8 cellular contexts compared by ENCODE assay signal in the genomic region with DNA sequence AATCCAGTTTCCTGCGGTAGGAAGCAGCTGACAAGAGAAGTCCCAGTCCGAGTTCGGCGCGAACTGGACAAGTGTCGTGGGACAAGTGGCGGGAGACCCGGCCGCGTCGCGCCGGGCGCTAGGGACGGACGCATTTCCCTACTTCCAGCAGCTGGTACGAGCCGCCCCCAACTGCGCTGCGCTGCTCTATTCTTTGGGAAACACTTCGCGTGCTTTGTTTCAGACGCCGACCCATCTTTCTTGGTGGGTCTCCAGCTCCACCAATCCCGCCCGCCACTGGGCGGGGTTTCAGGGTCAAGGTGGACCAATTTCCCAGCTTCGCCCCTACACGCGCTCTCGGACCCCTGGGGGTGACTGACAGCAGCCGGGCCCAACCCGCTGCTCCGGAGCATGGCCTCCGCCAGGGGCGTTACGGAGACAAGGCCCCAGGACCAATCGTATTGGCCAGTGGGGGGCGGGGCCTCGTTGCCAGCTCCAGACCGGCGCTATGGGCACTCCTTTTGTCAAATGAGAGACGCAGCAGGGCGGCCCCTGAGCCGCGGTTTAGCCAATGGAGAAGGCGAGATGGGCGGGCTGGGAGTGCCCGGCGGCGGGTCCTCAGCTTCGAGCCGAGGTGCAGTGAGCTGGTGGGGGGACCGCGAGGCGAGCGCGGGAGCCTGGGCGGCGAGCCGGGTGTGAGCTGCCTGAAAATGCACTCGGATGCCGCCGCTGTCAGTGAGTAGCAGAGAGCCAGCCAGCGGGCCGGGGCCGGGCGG. TPM values are rescaled to one million over a fixed set of nuclear protein-coding genes. Genes with fewer than 3 reads are reported as not detected.
DNase-seq lines count a peak whose midpoint lies in the region; TF ChIP-seq lines count a peak whose summit lies in the region.

TSS of gene DCUN1D4 (plus strand) at position 600 of the 755 bp plus-strand sequence. CDS start at position 690, 90 bp downstream.

- peaks cover 21% of the 10 kb centered on the region for H3K4me1 Mint-ChIP-seq in activated T-helper 1 cell treated with anti-CD3 and anti-CD28 coated beads, Interleukin-12 subunit alpha, Interleukin-12 subunit beta, Interleukin-2, Interleukin-4 antibody, amounts not matched to agents 30 ng/mL and 10 ng/mL and 1 ng/mL, durations not matched to agents 14 hours and 24 hours and 36 hours (ENCODE audit: low read depth)

- 0 out of 2 replicates have a peak, but pooled peaks cover under 1% of the 10 kb centered on the region for H4K20me1 ChIP-seq in GM23248 (ENCODE audit: insufficient read depth)

- H3K27me3 ChIP-seq in GM23248 (replicated peaks; ENCODE audit: insufficient read depth) (no peaks in the 10 kb centered on the region), esophagus squamous epithelium (no peaks in the 10 kb centered on the region)

- in situ Hi-C loops in GM23248 (cut with MboI), result no loop called here

- H3K9me3 ChIP-seq in GM23248 (ENCODE audit: low read depth) (no peaks in the 10 kb centered on the region), esophagus squamous epithelium (no peaks in the 10 kb centered on the region)

- peak within 1 kb of the TSS; percentile 78 for H3K9ac ChIP-seq in GM23248

- H3K36me3 Mint-ChIP-seq in activated T-helper 1 cell treated with anti-CD3 and anti-CD28 coated beads, Interleukin-12 subunit alpha, Interleukin-12 subunit beta, Interleukin-2, Interleukin-4 antibody, amounts not matched to agents 30 ng/mL and 10 ng/mL and 1 ng/mL, durations not matched to agents 14 hours and 24 hours and 36 hours (ENCODE audit: low read depth), result peaks cover 1% of the 10 kb centered on the region

- peak within 1 kb of the TSS; percentile 88 for H3K4me2 ChIP-seq in GM23248 (ENCODE audit: unreplicated experiment)

- peak within 1 kb of the TSS; percentile 95 for H3K4me3 Mint-ChIP-seq in activated T-helper 1 cell treated with anti-CD3 and anti-CD28 coated beads, Interleukin-12 subunit alpha, Interleukin-12 subunit beta, Interleukin-2, Interleukin-4 antibody, amounts not matched to agents 30 ng/mL and 10 ng/mL and 1 ng/mL, durations not matched to agents 14 hours and 24 hours and 36 hours

- no peaks in the 10 kb centered on the region for H3K9me2 ChIP-seq in GM23248 (ENCODE audit: insufficient read depth)

- no peaks in the 10 kb centered on the region for H3F3A ChIP-seq in GM23248 (ENCODE audit: insufficient read depth)

- TF ChIP-seq CTCF in esophagus squamous epithelium (IDR thresholded peaks at IDR 0.05), result peak in 5 of 6 experiments; percentile 24 to 67 (median 45)

- WGBS in GM23248 (ENCODE audit: low coverage in 1 of 2, low lambda C conversion rate in 2 of 2, missing lambda C conversion rate in 2 of 2), 2 experiments, result 1% methylated on average over 57 to 68 of the region's 68 CpGs
- 0% methylated on average over 1 to 6 of the region's 68 CpGs for WGBS in esophagus squamous epithelium, 2 donors

- H3K4me3 ChIP-seq in GM23248 (peak within 1 kb of the TSS; percentile 85), esophagus squamous epithelium (peak within 1 kb of the TSS; percentile 74 to 99 (median 94))

- H3K27ac ChIP-seq in GM23248, result peak within 1 kb of the TSS; percentile 69
- H3K27ac ChIP-seq in esophagus squamous epithelium, result peak within 1 kb of the TSS; percentile 94 to 98 (median 96)

- H2AFZ ChIP-seq in GM23248, result peak within 1 kb of the TSS; percentile 98

- DNase-seq in EH (ENCODE audit: low read depth) (peak; percentile 100), GM23248 (peak; percentile 100), Kasumi-1 (lab: John Stamatoyannopoulos, UW) (peak; percentile 100), RPMI7951 (ENCODE audit: low read depth) (peak; percentile 99), esophagus squamous epithelium (lab: John Stamatoyannopoulos, UW) (peak; percentile 98), myocyte (ENCODE audit: low read depth) (peak; percentile 100)
- peak; percentile 98 for DNase-seq in activated T-helper 1 cell treated with anti-CD3 and anti-CD28 coated beads, Interleukin-12 subunit alpha, Interleukin-12 subunit beta, Interleukin-2, Interleukin-4 antibody, amounts not matched to agents 30 ng/mL and 10 ng/mL and 1 ng/mL, durations not matched to agents 14 hours and 24 hours and 36 hours (ENCODE audit: low spot score)
- DNase-seq in stimulated activated CD8-positive, alpha-beta memory T cell treated with anti-CD3 and anti-CD28 coated beads, Interleukin-7, amount 100 ng/mL, for 48 hours (ENCODE audit: extremely low read depth in 1 of 2, low read depth in 1 of 2), result peak; percentile 99

- no peaks in the 10 kb centered on the region for H3K36me3 ChIP-seq in GM23248 (ENCODE audit: low read depth)
- no peaks in the 10 kb centered on the region for H3K36me3 ChIP-seq in esophagus squamous epithelium

- intact Hi-C loops in activated T-helper 1 cell treated with anti-CD3 and anti-CD28 coated beads, Interleukin-12 subunit alpha, Interleukin-12 subunit beta, Interleukin-2, Interleukin-4 antibody, amounts not matched to agents 30 ng/mL and 10 ng/mL and 1 ng/mL, durations not matched to agents 14 hours and 24 hours and 36 hours (cut with micrococcal nuclease), result loop anchor here (1.0 to 5.0 kb wide), 2 partner anchors 11 to 1020 kb away; partner anchors contain the start of gene RASL11B
- intact Hi-C loops in esophagus squamous epithelium (cut with DNase I), result no loop called here

- peak within 1 kb of the TSS; percentile 98 for H3K27ac Mint-ChIP-seq in activated T-helper 1 cell treated with anti-CD3 and anti-CD28 coated beads, Interleukin-12 subunit alpha, Interleukin-12 subunit beta, Interleukin-2, Interleukin-4 antibody, amounts not matched to agents 30 ng/mL and 10 ng/mL and 1 ng/mL, durations not matched to agents 14 hours and 24 hours and 36 hours

- peaks cover 9% of the 10 kb centered on the region for H3K27me3 Mint-ChIP-seq in activated T-helper 1 cell treated with anti-CD3 and anti-CD28 coated beads, Interleukin-12 subunit alpha, Interleukin-12 subunit beta, Interleukin-2, Interleukin-4 antibody, amounts not matched to agents 30 ng/mL and 10 ng/mL and 1 ng/mL, durations not matched to agents 14 hours and 24 hours and 36 hours (ENCODE audit: insufficient read depth)

- H3K4me1 ChIP-seq in GM23248 (ENCODE audit: insufficient read depth) (peaks cover 16% of the 10 kb centered on the region), esophagus squamous epithelium (peaks cover 0 to 23% (median 4%) of the 10 kb centered on the region in 3 donors)

- TF ChIP-seq POLR2A in esophagus squamous epithelium (IDR thresholded peaks at IDR 0.05), result peak in 3 of 4 donors; percentile 31 to 81 (median 80)

- H3K9me3 Mint-ChIP-seq in activated T-helper 1 cell treated with anti-CD3 and anti-CD28 coated beads, Interleukin-12 subunit alpha, Interleukin-12 subunit beta, Interleukin-2, Interleukin-4 antibody, amounts not matched to agents 30 ng/mL and 10 ng/mL and 1 ng/mL, durations not matched to agents 14 hours and 24 hours and 36 hours, result no peaks in the 10 kb centered on the region

- H3K79me2 ChIP-seq in GM23248 (ENCODE audit: insufficient read depth), result peaks cover 39% of the 10 kb centered on the region

RNA-seq across cellular contexts. Expression of gene DCUN1D4, which starts in this region (rescaled TPM):
- total RNA-seq in GM23248 (2014; rRNA removed; shearing (Covaris generic)), result 33.2 and 47.9 TPM in 2 replicates
- 46.8 TPM in 2 replicates for polyA plus RNA-seq in GM23248 (2016; fragmentation: Nextera tagmentation; extraction: Ambion mirVana)
- 24.6 and 25.8 TPM in 2 replicates for total RNA-seq in RPMI7951 (2014; rRNA removed; shearing (Covaris generic))
- total RNA-seq in activated T-helper 1 cell treated with anti-CD3 and anti-CD28 coated beads, Interleukin-12 subunit alpha, Interleukin-12 subunit beta, Interleukin-2, Interleukin-4 antibody, amounts not matched to agents 30 ng/mL and 10 ng/mL and 1 ng/mL, durations not matched to agents 14 hours and 24 hours and 36 hours, result 29.7 and 40.7 TPM in 2 replicates
- 10 to 100 TPM; 13.0 to 33.0 (median 16.7) TPM for total RNA-seq in esophagus squamous epithelium
- total RNA-seq in myocyte, result 26.4 and 36.8 TPM in 2 replicates
- 31.6 TPM for polyA plus RNA-seq in myocyte (2012)

Comparison
In these comparisons a context has a peak if more than half of its experiments do, and no peak if none do; other contexts are left out.
1. Peak in every context shown above with its lines: DNase-seq, H3K4me3 ChIP-seq and H3K27ac ChIP-seq.